ENCODE assay signal across 15 cellular contexts in the genomic region with DNA sequence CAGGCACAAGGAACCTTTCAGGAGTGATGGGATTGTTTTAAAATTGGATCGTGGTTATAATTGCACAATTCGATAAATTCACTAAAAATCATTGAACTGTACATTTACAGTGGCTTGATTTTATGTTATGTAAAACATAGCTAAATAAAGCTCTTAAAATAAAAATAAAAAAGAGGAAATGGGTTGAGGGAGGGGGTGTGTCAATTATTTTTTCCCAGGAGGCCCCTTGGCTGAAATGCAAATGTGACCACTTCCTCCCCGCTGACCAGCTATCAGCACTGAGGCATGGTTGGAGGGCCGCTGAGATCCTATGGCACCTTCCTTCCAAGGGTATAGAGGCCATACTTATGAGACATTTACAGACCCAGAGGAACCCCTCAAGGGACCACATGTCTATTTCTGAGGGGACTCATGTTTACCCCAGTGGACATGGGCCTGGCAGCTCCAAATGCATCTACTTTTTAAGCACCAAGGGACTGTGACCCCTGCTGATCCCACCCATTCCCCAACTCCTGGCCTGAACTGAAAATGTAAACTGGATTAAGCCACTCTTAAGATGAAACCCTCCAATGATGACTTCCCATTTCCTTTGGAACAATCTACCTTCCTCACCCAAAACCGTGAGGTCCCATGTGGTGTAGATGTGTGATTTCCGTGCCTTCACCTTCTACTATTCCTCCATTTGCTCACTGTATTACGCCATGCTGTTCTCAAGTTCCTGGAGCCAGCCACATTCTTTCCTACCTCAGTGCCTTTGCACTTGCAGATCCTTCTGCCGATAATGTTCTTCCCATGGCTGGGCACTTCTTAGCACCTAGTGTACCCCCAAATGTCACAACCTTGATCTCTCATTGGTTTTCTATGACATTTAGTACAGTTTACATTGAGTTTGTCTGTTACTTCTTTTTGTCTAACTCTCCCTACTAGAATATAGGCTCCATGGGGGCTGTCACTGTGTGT. TPM values are rescaled to one million over a fixed set of nuclear protein-coding genes. Genes with fewer than 3 reads are reported as not detected.
A peak's percentile ranks its signal among the peaks of the same experiment; 100 is the strongest.
DNase-seq lines count a peak whose midpoint lies in the region; ATAC-seq lines count a peak whose summit lies in the region.
"Had no signal": no experiment of that assay in that cellular context is flagged by ENCODE, and none has a peak within 500 bp of the region (broad histone marks: within the 10 kb centered on the region; RNA-seq: fewer than 3 reads in every experiment).

No MANE protein-coding gene starts in this region.

- H3K23ac ChIP-seq in trophoblast cell (ENCODE audit: low read length), result no peak overlapping the region

- peak overlapping the region; percentile 19 for H3K27ac Mint-ChIP-seq in activated naive CD4-positive, alpha-beta T cell treated with anti-CD3 and anti-CD28 coated beads, Interleukin-2, amount 50 U/mL, for 24 hours
- peak overlapping the region; percentile 86 for H3K27ac Mint-ChIP-seq in stimulated activated naive B cell treated with anti-CD40 and anti-IgM and Interleukin-4, amounts not matched to agents 10 μg/mL and 1 μg/mL and 100 μg/mL, for 72 hours
- H3K27ac Mint-ChIP-seq: HFFc6 had no signal

- H3K4ac ChIP-seq in trophoblast cell (ENCODE audit: low read depth, low read length), result no peak overlapping the region

- H3K79me1 ChIP-seq in trophoblast cell (ENCODE audit: low read length), result no peaks in the 10 kb centered on the region

- H3K18ac ChIP-seq in trophoblast cell (ENCODE audit: low read length), result no peak overlapping the region

- no peaks in the 10 kb centered on the region for H3K27me3 ChIP-seq in trophoblast cell (ENCODE audit: insufficient read depth, low read length)
- H3K27me3 ChIP-seq: upper lobe of left lung had no signal

- no peak overlapping the region for H3K4me3 Mint-ChIP-seq in activated naive CD4-positive, alpha-beta T cell treated with anti-CD3 and anti-CD28 coated beads, Interleukin-2, amount 50 U/mL, for 24 hours
- peak overlapping the region; percentile 53 to 63 for H3K4me3 Mint-ChIP-seq in stimulated activated naive B cell treated with anti-CD40 and anti-IgM and Interleukin-4, amounts not matched to agents 10 μg/mL and 1 μg/mL and 100 μg/mL, for 72 hours
- H3K4me3 Mint-ChIP-seq: central memory CD8-positive, alpha-beta T cell; HFFc6 had no signal

- H2BK5ac ChIP-seq in trophoblast cell (ENCODE audit: low read depth, low read length, poor library complexity), result no peak overlapping the region

- no peaks in the 10 kb centered on the region for H3K27me3 Mint-ChIP-seq in activated naive CD4-positive, alpha-beta T cell treated with anti-CD3 and anti-CD28 coated beads, Interleukin-2, amount 50 U/mL, for 24 hours
- no peaks in the 10 kb centered on the region for H3K27me3 Mint-ChIP-seq in stimulated activated naive B cell treated with anti-CD40 and anti-IgM and Interleukin-4, amounts not matched to agents 10 μg/mL and 1 μg/mL and 100 μg/mL, for 72 hours
- H3K27me3 Mint-ChIP-seq: central memory CD8-positive, alpha-beta T cell had no signal

- WGBS in trophoblast cell (ENCODE audit: extremely low coverage, insufficient coverage, insufficient read length), result no CpG with 5 or more reads among the region's 8 CpGs

- H3K79me2 ChIP-seq in trophoblast cell (ENCODE audit: control insufficient read depth, insufficient read depth, low read length, poor library complexity), result no peaks in the 10 kb centered on the region

- H2BK12ac ChIP-seq in trophoblast cell (ENCODE audit: low read length), result no peak overlapping the region

- H3K9me3 Mint-ChIP-seq in activated naive CD4-positive, alpha-beta T cell treated with anti-CD3 and anti-CD28 coated beads, Interleukin-2, amount 50 U/mL, for 24 hours, result peaks cover 7% of the 10 kb centered on the region
- H3K9me3 Mint-ChIP-seq in stimulated activated naive B cell treated with anti-CD40 and anti-IgM and Interleukin-4, amounts not matched to agents 10 μg/mL and 1 μg/mL and 100 μg/mL, for 72 hours, result peaks cover 16 to 19% of the 10 kb centered on the region in 2 donors

- ATAC-seq in HG03175 (IDR thresholded peaks at IDR 0.05; ENCODE audit: unreplicated experiment) (peak; percentile 43), GM21515 (IDR thresholded peaks at IDR 0.05; ENCODE audit: unreplicated experiment) (no peak)
- peak; percentile 39 to 44 for ATAC-seq in stimulated activated naive B cell treated with anti-CD40 and anti-IgM and Interleukin-4, amounts not matched to agents 10 μg/mL and 1 μg/mL and 100 μg/mL, for 72 hours (replicated peaks)
- ATAC-seq: left lung had no signal

- H3K9ac ChIP-seq in trophoblast cell (ENCODE audit: low read length), result no peak overlapping the region

- H4K12ac ChIP-seq in trophoblast cell (ENCODE audit: low read depth, low read length), result no peak overlapping the region

- no peak for DNase-seq in activated naive CD4-positive, alpha-beta T cell treated with Interleukin-2 at 50 U/mL for 16 hours
- peak; percentile 58 for DNase-seq in UCSD-AML1 (lab: John Stamatoyannopoulos, UW; ENCODE audit: unreplicated experiment)
- DNase-seq in stimulated activated naive B cell treated with anti-CD40 and anti-IgM and Interleukin-4, amounts not matched to agents 10 μg/mL and 1 μg/mL and 100 μg/mL, for 72 hours, result peak; percentile 73
- no peak for DNase-seq in stimulated activated CD4-positive, alpha-beta T cell treated with anti-CD3 and anti-CD28 coated beads, Interleukin-12 subunit alpha, Interleukin-12 subunit beta, amount 100 ng/mL, for 4 hours
- DNase-seq in trophoblast cell, result no peak
- DNase-seq: ACHN, HFFc6, left lung, NCI-H2081 treated with DMSO at 0.1 percent for 48 hours, SW 1271, upper lobe of left lung had no signal

- H3K9me3 ChIP-seq in trophoblast cell (ENCODE audit: insufficient read depth, low read depth, low read length), result peaks cover 2% of the 10 kb centered on the region

- H3K14ac ChIP-seq in trophoblast cell (ENCODE audit: low read length), result no peak overlapping the region

- no peak overlapping the region for H4K91ac ChIP-seq in trophoblast cell (ENCODE audit: low read depth, low read length)

- H2AFZ ChIP-seq in trophoblast cell (ENCODE audit: insufficient read depth, low read length, poor library complexity), result no peak overlapping the region

- no peak overlapping the region for H3K4me2 ChIP-seq in trophoblast cell (ENCODE audit: low read length)

- H3K36me3 ChIP-seq in trophoblast cell (ENCODE audit: control insufficient read depth in 1 of 2, insufficient read depth in 2 of 2, low read length in 2 of 2), result no peaks in the 10 kb centered on the region
- H3K36me3 ChIP-seq: left lung, upper lobe of left lung had no signal

- H2AK5ac ChIP-seq in trophoblast cell (ENCODE audit: low read length), result no peak overlapping the region

- no peak overlapping the region for H3K27ac ChIP-seq in trophoblast cell (ENCODE audit: low read depth, low read length)
- H3K27ac ChIP-seq: left lung, upper lobe of left lung had no signal

- no peaks in the 10 kb centered on the region for H3K4me1 ChIP-seq in trophoblast cell (ENCODE audit: control insufficient read depth in 1 of 2, insufficient read depth in 2 of 2, low read length in 2 of 2)

- peaks cover 41% of the 10 kb centered on the region for H3K4me1 Mint-ChIP-seq in activated naive CD4-positive, alpha-beta T cell treated with anti-CD3 and anti-CD28 coated beads, Interleukin-2, amount 50 U/mL, for 24 hours
- H3K4me1 Mint-ChIP-seq in stimulated activated naive B cell treated with anti-CD40 and anti-IgM and Interleukin-4, amounts not matched to agents 10 μg/mL and 1 μg/mL and 100 μg/mL, for 72 hours, result peaks cover 32 to 62% of the 10 kb centered on the region in 2 donors

- H3K4me3 ChIP-seq in trophoblast cell (ENCODE audit: low read depth, low read length), result no peak overlapping the region
- H3K4me3 ChIP-seq: left lung, upper lobe of left lung had no signal

- no peak overlapping the region for H2BK120ac ChIP-seq in trophoblast cell (ENCODE audit: insufficient read depth, low read length, poor library complexity)

- H4K8ac ChIP-seq in trophoblast cell (ENCODE audit: low read depth, low read length), result no peak overlapping the region

- peaks cover 20% of the 10 kb centered on the region for H3K36me3 Mint-ChIP-seq in activated naive CD4-positive, alpha-beta T cell treated with anti-CD3 and anti-CD28 coated beads, Interleukin-2, amount 50 U/mL, for 24 hours
- peaks cover 33 to 36% of the 10 kb centered on the region in 2 donors for H3K36me3 Mint-ChIP-seq in stimulated activated naive B cell treated with anti-CD40 and anti-IgM and Interleukin-4, amounts not matched to agents 10 μg/mL and 1 μg/mL and 100 μg/mL, for 72 hours

RNA-seq across cellular contexts. Expression of a gene that starts 2.8 kb away (rescaled TPM):
- polyA plus RNA-seq in trophoblast cell (2013), result 0.08 and 0.15 TPM in 2 replicates

Comparison
In these comparisons a context has a peak if more than half of its experiments do, and no peak if none do; other contexts are left out.
1. DNase-seq: peak in UCSD-AML1 (single experiment) and stimulated activated naive B cell treated with anti-CD40 and anti-IgM and Interleukin-4, amounts not matched to agents 10 μg/mL and 1 μg/mL and 100 μg/mL, for 72 hours (single experiment); none in activated naive CD4-positive, alpha-beta T cell treated with Interleukin-2 at 50 U/mL for 16 hours (single experiment), stimulated activated CD4-positive, alpha-beta T cell treated with anti-CD3 and anti-CD28 coated beads, Interleukin-12 subunit alpha, Interleukin-12 subunit beta, amount 100 ng/mL, for 4 hours (single experiment) and trophoblast cell (0 of 2).